ENCODE assay signal across 8 cellular contexts in genomic region chr22:46660604-46661201, GRCh38. TPM values are rescaled to one million over a fixed set of nuclear protein-coding genes. Genes with fewer than 3 reads are reported as not detected.
DNase-seq lines count a peak whose midpoint lies in the region; ATAC-seq lines count a peak whose summit lies in the region.

No MANE protein-coding gene starts in this region.

- peak; percentile 17 for ATAC-seq in stimulated activated effector memory CD8-positive, alpha-beta T cell treated with anti-CD3 and anti-CD28 coated beads, Interleukin-12 subunit alpha, Interleukin-12 subunit beta, amount 100 ng/mL, for 72 hours
- ATAC-seq in GM19035 (IDR thresholded peaks at IDR 0.05; ENCODE audit: unreplicated experiment) = no peak
- ATAC-seq in GM18517 (IDR thresholded peaks at IDR 0.05; ENCODE audit: unreplicated experiment) = no peak

- H3K4me1 ChIP-seq in endocrine pancreas (ENCODE audit: control insufficient read depth, insufficient read depth, low read length) = no peaks in the 10 kb centered on the region

- no peak overlapping the region for H3K4me3 ChIP-seq in endocrine pancreas (ENCODE audit: control insufficient read depth, insufficient read depth, low read length)

- H3K4me3 Mint-ChIP-seq in activated CD4-positive, alpha-beta T cell treated with anti-CD3 and anti-CD28 coated beads, Interleukin-2, amount 10 ng/mL, durations not matched to agents 24 days and 14 days = no peak overlapping the region
- H3K4me3 Mint-ChIP-seq in stimulated activated effector memory CD8-positive, alpha-beta T cell treated with anti-CD3 and anti-CD28 coated beads, Interleukin-12 subunit alpha, Interleukin-12 subunit beta, amount 100 ng/mL, for 72 hours = peak overlapping the region; percentile 24

- no peaks in the 10 kb centered on the region for H3K36me3 ChIP-seq in endocrine pancreas (ENCODE audit: control insufficient read depth, insufficient read depth, low read length)

- H3K27me3 ChIP-seq in endocrine pancreas (ENCODE audit: control insufficient read depth, insufficient read depth, low read length) = no peaks in the 10 kb centered on the region

- H3K4me1 Mint-ChIP-seq in activated CD4-positive, alpha-beta T cell treated with anti-CD3 and anti-CD28 coated beads, Interleukin-2, amount 10 ng/mL, durations not matched to agents 24 days and 14 days = peaks cover 20% of the 10 kb centered on the region
- H3K4me1 Mint-ChIP-seq in stimulated activated effector memory CD8-positive, alpha-beta T cell treated with anti-CD3 and anti-CD28 coated beads, Interleukin-12 subunit alpha, Interleukin-12 subunit beta, amount 100 ng/mL, for 72 hours = peaks cover 35% of the 10 kb centered on the region

- in situ Hi-C loops in SK-MEL-5 (cut with HindIII; ENCODE audit: low pct_unique_long_range_greater_than_20kb, low sequenced_read_pairs) = no loop called here

- H3K27ac Mint-ChIP-seq in activated CD4-positive, alpha-beta T cell treated with anti-CD3 and anti-CD28 coated beads, Interleukin-2, amount 10 ng/mL, durations not matched to agents 24 days and 14 days = peak overlapping the region; percentile 85
- peak overlapping the region; percentile 87 for H3K27ac Mint-ChIP-seq in stimulated activated effector memory CD8-positive, alpha-beta T cell treated with anti-CD3 and anti-CD28 coated beads, Interleukin-12 subunit alpha, Interleukin-12 subunit beta, amount 100 ng/mL, for 72 hours

- H3K27me3 Mint-ChIP-seq in activated CD4-positive, alpha-beta T cell treated with anti-CD3 and anti-CD28 coated beads, Interleukin-2, amount 10 ng/mL, durations not matched to agents 24 days and 14 days = no peaks in the 10 kb centered on the region

- H3K9me3 Mint-ChIP-seq in activated CD4-positive, alpha-beta T cell treated with anti-CD3 and anti-CD28 coated beads, Interleukin-2, amount 10 ng/mL, durations not matched to agents 24 days and 14 days = no peaks in the 10 kb centered on the region
- no peaks in the 10 kb centered on the region for H3K9me3 Mint-ChIP-seq in stimulated activated effector memory CD8-positive, alpha-beta T cell treated with anti-CD3 and anti-CD28 coated beads, Interleukin-12 subunit alpha, Interleukin-12 subunit beta, amount 100 ng/mL, for 72 hours

- no peaks in the 10 kb centered on the region for H3K9me3 ChIP-seq in endocrine pancreas (ENCODE audit: control insufficient read depth, low read length)

- H3K9ac ChIP-seq in endocrine pancreas (ENCODE audit: control insufficient read depth, insufficient read depth, low read length) = peak overlapping the region; percentile 47

- intact Hi-C loops in activated CD4-positive, alpha-beta T cell treated with anti-CD3 and anti-CD28 coated beads, Interleukin-2, amount 10 ng/mL, durations not matched to agents 24 days and 14 days (cut with micrococcal nuclease) = loop anchor here (2.0 kb wide), 1 partner anchor 14 kb away; no protein-coding TSS in a partner anchor

- no peak for DNase-seq in activated CD4-positive, alpha-beta T cell treated with anti-CD3 and anti-CD28 coated beads, Interleukin-2, amount 10 ng/mL, durations not matched to agents 24 days and 14 days
- DNase-seq in activated CD4-positive, alpha-beta T cell treated with anti-CD3 and anti-CD28 coated beads, Interleukin-2, amount 50 U/mL, for 4 hours = no peak
- DNase-seq in SK-MEL-5 (ENCODE audit: low read depth, low spot score) = peak; percentile 23
- DNase-seq in stimulated activated effector memory CD8-positive, alpha-beta T cell treated with anti-CD3 and anti-CD28 coated beads, Interleukin-12 subunit alpha, Interleukin-12 subunit beta, amount 100 ng/mL, for 72 hours (ENCODE audit: low spot score in 2 of 2) = no peak
- no peak for DNase-seq in NCI-H82 (lab: John Stamatoyannopoulos, UW)

- peaks cover 8% of the 10 kb centered on the region for H3K36me3 Mint-ChIP-seq in activated CD4-positive, alpha-beta T cell treated with anti-CD3 and anti-CD28 coated beads, Interleukin-2, amount 10 ng/mL, durations not matched to agents 24 days and 14 days (ENCODE audit: low read depth)
- H3K36me3 Mint-ChIP-seq in stimulated activated effector memory CD8-positive, alpha-beta T cell treated with anti-CD3 and anti-CD28 coated beads, Interleukin-12 subunit alpha, Interleukin-12 subunit beta, amount 100 ng/mL, for 72 hours = peaks cover 5% of the 10 kb centered on the region

RNA-seq across cellular contexts. Expression of gene GRAMD4, which starts 40.5 kb away (rescaled TPM):
- 63.8 and 66.1 TPM in 2 replicates for total RNA-seq in activated CD4-positive, alpha-beta T cell treated with anti-CD3 and anti-CD28 coated beads, Interleukin-2, amount 10 ng/mL, durations not matched to agents 24 days and 14 days
- 128 and 148 TPM in 2 replicates for total RNA-seq in SK-MEL-5 (2014; rRNA removed; shearing (Covaris generic))
- polyA plus RNA-seq in SK-MEL-5 (2015; cell fraction: cytosol; rRNA removed) = 284 and 312 TPM in 2 replicates
- 287 and 366 TPM in 2 replicates for polyA plus RNA-seq in SK-MEL-5 (2015; cell fraction: nucleus; rRNA removed)
